Comparison of ENCODE assay signal across 1 cellular context in the genomic region with DNA sequence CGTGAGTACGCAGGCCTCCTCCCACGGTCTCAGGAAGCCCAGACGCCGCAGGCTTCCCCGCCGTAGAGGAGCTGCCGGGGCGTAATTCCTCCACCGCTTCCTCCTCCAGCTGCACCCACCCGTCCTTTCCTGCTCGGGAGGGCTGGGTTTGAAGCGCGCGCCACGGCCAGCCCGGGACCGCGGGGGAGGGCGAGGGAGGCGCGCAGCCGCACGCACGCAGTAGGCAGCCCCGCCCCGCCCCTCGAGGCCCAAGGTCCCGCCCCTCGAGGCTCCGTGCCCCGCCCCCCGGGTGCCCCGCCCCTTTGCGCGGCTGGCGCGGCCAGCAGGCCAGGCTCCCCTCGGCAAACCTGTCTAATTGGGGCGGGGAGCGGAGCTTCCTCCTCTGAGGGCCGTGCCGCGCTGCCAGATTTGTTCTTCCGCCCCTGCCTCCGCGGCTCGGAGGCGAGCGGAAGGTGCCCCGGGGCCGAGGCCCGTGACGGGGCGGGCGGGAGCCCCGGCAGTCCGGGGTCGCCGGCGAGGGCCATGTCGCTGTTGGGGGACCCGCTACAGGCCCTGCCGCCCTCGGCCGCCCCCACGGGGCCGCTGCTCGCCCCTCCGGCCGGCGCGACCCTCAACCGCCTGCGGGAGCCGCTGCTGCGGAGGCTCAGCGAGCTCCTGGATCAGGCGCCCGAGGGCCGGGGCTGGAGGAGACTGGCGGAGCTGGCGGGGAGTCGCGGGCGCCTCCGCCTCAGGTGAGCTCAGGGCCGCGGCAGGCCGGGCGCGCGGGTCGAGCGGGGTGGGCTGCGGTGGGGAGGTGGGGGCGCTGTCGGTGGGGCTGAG.
TF ChIP-seq lines count a peak whose summit lies in the region.

A gene with protein sequence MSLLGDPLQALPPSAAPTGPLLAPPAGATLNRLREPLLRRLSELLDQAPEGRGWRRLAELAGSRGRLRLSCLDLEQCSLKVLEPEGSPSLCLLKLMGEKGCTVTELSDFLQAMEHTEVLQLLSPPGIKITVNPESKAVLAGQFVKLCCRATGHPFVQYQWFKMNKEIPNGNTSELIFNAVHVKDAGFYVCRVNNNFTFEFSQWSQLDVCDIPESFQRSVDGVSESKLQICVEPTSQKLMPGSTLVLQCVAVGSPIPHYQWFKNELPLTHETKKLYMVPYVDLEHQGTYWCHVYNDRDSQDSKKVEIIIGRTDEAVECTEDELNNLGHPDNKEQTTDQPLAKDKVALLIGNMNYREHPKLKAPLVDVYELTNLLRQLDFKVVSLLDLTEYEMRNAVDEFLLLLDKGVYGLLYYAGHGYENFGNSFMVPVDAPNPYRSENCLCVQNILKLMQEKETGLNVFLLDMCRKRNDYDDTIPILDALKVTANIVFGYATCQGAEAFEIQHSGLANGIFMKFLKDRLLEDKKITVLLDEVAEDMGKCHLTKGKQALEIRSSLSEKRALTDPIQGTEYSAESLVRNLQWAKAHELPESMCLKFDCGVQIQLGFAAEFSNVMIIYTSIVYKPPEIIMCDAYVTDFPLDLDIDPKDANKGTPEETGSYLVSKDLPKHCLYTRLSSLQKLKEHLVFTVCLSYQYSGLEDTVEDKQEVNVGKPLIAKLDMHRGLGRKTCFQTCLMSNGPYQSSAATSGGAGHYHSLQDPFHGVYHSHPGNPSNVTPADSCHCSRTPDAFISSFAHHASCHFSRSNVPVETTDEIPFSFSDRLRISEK (plus strand): TSS at position 344 of the 819 bp plus-strand sequence. CDS start 179 bp downstream, at position 523.

TF ChIP-seq in HepG2, 621 proteins besides CTCF, POLR2A, EP300 and RAD21 (continued from another document and continues in another):
- TF ChIP-seq ZSCAN21 (CRISPR knock-in tag; IDR thresholded peaks at IDR 0.05; ENCODE audit: borderline replicate concordance): peak; percentile 3; the same call in 1 of the 2 replicates
- TF ChIP-seq ZFX (CRISPR knock-in tag; IDR thresholded peaks at IDR 0.05; ENCODE audit: low read depth): peak; percentile 87
- TF ChIP-seq ZNF230 (CRISPR knock-in tag; IDR thresholded peaks at IDR 0.05): peak; percentile 74; the same call in 1 of the 2 replicates
- TF ChIP-seq HDAC1 (CRISPR knock-in tag; IDR thresholded peaks at IDR 0.05): peak; percentile 83; the same call in 1 of the 2 replicates
- TF ChIP-seq, protein P1, sequence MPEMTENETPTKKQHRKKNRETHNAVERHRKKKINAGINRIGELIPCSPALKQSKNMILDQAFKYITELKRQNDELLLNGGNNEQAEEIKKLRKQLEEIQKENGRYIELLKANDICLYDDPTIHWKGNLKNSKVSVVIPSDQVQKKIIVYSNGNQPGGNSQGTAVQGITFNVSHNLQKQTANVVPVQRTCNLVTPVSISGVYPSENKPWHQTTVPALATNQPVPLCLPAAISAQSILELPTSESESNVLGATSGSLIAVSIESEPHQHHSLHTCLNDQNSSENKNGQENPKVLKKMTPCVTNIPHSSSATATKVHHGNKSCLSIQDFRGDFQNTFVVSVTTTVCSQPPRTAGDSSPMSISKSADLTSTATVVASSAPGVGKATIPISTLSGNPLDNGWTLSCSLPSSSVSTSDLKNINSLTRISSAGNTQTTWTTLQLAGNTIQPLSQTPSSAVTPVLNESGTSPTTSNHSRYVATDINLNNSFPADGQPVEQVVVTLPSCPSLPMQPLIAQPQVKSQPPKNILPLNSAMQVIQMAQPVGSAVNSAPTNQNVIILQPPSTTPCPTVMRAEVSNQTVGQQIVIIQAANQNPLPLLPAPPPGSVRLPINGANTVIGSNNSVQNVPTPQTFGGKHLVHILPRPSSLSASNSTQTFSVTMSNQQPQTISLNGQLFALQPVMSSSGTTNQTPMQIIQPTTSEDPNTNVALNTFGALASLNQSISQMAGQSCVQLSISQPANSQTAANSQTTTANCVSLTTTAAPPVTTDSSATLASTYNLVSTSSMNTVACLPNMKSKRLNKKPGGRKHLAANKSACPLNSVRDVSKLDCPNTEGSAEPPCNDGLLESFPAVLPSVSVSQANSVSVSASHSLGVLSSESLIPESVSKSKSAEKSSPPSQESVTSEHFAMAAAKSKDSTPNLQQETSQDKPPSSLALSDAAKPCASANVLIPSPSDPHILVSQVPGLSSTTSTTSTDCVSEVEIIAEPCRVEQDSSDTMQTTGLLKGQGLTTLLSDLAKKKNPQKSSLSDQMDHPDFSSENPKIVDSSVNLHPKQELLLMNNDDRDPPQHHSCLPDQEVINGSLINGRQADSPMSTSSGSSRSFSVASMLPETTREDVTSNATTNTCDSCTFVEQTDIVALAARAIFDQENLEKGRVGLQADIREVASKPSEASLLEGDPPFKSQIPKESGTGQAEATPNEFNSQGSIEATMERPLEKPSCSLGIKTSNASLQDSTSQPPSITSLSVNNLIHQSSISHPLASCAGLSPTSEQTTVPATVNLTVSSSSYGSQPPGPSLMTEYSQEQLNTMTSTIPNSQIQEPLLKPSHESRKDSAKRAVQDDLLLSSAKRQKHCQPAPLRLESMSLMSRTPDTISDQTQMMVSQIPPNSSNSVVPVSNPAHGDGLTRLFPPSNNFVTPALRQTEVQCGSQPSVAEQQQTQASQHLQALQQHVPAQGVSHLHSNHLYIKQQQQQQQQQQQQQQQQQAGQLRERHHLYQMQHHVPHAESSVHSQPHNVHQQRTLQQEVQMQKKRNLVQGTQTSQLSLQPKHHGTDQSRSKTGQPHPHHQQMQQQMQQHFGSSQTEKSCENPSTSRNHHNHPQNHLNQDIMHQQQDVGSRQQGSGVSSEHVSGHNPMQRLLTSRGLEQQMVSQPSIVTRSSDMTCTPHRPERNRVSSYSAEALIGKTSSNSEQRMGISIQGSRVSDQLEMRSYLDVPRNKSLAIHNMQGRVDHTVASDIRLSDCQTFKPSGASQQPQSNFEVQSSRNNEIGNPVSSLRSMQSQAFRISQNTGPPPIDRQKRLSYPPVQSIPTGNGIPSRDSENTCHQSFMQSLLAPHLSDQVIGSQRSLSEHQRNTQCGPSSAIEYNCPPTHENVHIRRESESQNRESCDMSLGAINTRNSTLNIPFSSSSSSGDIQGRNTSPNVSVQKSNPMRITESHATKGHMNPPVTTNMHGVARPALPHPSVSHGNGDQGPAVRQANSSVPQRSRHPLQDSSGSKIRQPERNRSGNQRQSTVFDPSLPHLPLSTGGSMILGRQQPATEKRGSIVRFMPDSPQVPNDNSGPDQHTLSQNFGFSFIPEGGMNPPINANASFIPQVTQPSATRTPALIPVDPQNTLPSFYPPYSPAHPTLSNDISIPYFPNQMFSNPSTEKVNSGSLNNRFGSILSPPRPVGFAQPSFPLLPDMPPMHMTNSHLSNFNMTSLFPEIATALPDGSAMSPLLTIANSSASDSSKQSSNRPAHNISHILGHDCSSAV (CRISPR knock-in tag; IDR thresholded peaks at IDR 0.05; ENCODE audit: borderline replicate concordance): no peak
- peak; percentile 26; the same call in 1 of the 2 replicates for TF ChIP-seq NFKBIZ (CRISPR knock-in tag; IDR thresholded peaks at IDR 0.05)
- TF ChIP-seq ELF3 (CRISPR knock-in tag; IDR thresholded peaks at IDR 0.05): peak; percentile 67; the same call in 1 of the 2 replicates
- TF ChIP-seq, protein P2, sequence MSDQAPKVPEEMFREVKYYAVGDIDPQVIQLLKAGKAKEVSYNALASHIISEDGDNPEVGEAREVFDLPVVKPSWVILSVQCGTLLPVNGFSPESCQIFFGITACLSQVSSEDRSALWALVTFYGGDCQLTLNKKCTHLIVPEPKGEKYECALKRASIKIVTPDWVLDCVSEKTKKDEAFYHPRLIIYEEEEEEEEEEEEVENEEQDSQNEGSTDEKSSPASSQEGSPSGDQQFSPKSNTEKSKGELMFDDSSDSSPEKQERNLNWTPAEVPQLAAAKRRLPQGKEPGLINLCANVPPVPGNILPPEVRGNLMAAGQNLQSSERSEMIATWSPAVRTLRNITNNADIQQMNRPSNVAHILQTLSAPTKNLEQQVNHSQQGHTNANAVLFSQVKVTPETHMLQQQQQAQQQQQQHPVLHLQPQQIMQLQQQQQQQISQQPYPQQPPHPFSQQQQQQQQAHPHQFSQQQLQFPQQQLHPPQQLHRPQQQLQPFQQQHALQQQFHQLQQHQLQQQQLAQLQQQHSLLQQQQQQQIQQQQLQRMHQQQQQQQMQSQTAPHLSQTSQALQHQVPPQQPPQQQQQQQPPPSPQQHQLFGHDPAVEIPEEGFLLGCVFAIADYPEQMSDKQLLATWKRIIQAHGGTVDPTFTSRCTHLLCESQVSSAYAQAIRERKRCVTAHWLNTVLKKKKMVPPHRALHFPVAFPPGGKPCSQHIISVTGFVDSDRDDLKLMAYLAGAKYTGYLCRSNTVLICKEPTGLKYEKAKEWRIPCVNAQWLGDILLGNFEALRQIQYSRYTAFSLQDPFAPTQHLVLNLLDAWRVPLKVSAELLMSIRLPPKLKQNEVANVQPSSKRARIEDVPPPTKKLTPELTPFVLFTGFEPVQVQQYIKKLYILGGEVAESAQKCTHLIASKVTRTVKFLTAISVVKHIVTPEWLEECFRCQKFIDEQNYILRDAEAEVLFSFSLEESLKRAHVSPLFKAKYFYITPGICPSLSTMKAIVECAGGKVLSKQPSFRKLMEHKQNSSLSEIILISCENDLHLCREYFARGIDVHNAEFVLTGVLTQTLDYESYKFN (CRISPR knock-in tag; conservative IDR thresholded peaks at IDR 0.05): 0 out of 2 replicates have a peak, but pooled peaks have one; percentile 12
- peak; percentile 41; the same call in 1 of the 2 replicates for TF ChIP-seq ZNF546 (CRISPR knock-in tag; conservative IDR thresholded peaks at IDR 0.05)
- 0 out of 2 replicates have a peak, but pooled peaks have one; percentile 49 for TF ChIP-seq PPARG (CRISPR knock-in tag; conservative IDR thresholded peaks at IDR 0.05)
- no peak for TF ChIP-seq ISL2 (CRISPR knock-in tag; IDR thresholded peaks at IDR 0.05)
- peak; percentile 94 for TF ChIP-seq TAF1 (CRISPR knock-in tag; IDR thresholded peaks at IDR 0.05)
- TF ChIP-seq CREM (IDR thresholded peaks at IDR 0.05): no peak
- TF ChIP-seq CREM (CRISPR knock-in tag; IDR thresholded peaks at IDR 0.05): no peak
- TF ChIP-seq ZNF761 (CRISPR knock-in tag; conservative IDR thresholded peaks at IDR 0.05): 0 out of 2 replicates have a peak, but pooled peaks have one; percentile 60
- TF ChIP-seq ZNF543 (CRISPR knock-in tag; IDR thresholded peaks at IDR 0.05): peak; percentile 60; the same call in 1 of the 2 replicates
- TF ChIP-seq KLF16 (CRISPR knock-in tag; IDR thresholded peaks at IDR 0.05): peak in 1 of 2 experiments; percentile 37; a peak in 1 of 4 replicates
- TF ChIP-seq, protein P3, sequence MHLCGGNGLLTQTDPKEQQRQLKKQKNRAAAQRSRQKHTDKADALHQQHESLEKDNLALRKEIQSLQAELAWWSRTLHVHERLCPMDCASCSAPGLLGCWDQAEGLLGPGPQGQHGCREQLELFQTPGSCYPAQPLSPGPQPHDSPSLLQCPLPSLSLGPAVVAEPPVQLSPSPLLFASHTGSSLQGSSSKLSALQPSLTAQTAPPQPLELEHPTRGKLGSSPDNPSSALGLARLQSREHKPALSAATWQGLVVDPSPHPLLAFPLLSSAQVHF (CRISPR knock-in tag; IDR thresholded peaks at IDR 0.05): no peak
- peak; percentile 97 for TF ChIP-seq SAP130 (CRISPR knock-in tag; IDR thresholded peaks at IDR 0.05; ENCODE audit: low read depth)
- TF ChIP-seq, protein P4, sequence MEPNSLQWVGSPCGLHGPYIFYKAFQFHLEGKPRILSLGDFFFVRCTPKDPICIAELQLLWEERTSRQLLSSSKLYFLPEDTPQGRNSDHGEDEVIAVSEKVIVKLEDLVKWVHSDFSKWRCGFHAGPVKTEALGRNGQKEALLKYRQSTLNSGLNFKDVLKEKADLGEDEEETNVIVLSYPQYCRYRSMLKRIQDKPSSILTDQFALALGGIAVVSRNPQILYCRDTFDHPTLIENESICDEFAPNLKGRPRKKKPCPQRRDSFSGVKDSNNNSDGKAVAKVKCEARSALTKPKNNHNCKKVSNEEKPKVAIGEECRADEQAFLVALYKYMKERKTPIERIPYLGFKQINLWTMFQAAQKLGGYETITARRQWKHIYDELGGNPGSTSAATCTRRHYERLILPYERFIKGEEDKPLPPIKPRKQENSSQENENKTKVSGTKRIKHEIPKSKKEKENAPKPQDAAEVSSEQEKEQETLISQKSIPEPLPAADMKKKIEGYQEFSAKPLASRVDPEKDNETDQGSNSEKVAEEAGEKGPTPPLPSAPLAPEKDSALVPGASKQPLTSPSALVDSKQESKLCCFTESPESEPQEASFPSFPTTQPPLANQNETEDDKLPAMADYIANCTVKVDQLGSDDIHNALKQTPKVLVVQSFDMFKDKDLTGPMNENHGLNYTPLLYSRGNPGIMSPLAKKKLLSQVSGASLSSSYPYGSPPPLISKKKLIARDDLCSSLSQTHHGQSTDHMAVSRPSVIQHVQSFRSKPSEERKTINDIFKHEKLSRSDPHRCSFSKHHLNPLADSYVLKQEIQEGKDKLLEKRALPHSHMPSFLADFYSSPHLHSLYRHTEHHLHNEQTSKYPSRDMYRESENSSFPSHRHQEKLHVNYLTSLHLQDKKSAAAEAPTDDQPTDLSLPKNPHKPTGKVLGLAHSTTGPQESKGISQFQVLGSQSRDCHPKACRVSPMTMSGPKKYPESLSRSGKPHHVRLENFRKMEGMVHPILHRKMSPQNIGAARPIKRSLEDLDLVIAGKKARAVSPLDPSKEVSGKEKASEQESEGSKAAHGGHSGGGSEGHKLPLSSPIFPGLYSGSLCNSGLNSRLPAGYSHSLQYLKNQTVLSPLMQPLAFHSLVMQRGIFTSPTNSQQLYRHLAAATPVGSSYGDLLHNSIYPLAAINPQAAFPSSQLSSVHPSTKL (CRISPR knock-in tag; IDR thresholded peaks at IDR 0.05): peak; percentile 7; the same call in 1 of the 2 replicates
- no peak for TF ChIP-seq SNAI1 (CRISPR knock-in tag; IDR thresholded peaks at IDR 0.05; ENCODE audit: borderline replicate concordance)
- no peak for TF ChIP-seq ZNF672 (CRISPR knock-in tag; IDR thresholded peaks at IDR 0.05)
- TF ChIP-seq POLR2AphosphoS5 (IDR thresholded peaks at IDR 0.05; ENCODE audit: low read depth, low read length): peak; percentile 77
- TF ChIP-seq ZNF343 (CRISPR knock-in tag; IDR thresholded peaks at IDR 0.05): peak; percentile 24; the same call in 1 of the 2 replicates
- 0 out of 2 replicates have a peak, but pooled peaks have one; percentile 2 for TF ChIP-seq STAG1 (CRISPR knock-in tag; IDR thresholded peaks at IDR 0.05)
- no peak for TF ChIP-seq NCOA1 (CRISPR knock-in tag; IDR thresholded peaks at IDR 0.05)
- TF ChIP-seq GFI1 (CRISPR knock-in tag; IDR thresholded peaks at IDR 0.05; ENCODE audit: borderline replicate concordance): 0 out of 2 replicates have a peak, but pooled peaks have one; percentile 32
- TF ChIP-seq MAZ (IDR thresholded peaks at IDR 0.05; ENCODE audit: borderline replicate concordance, low read depth, low read length): peak; percentile 51; the same call in 1 of the 2 replicates
- peak; percentile 59 for TF ChIP-seq MAZ (CRISPR knock-in tag; IDR thresholded peaks at IDR 0.05; ENCODE audit: low read depth)
- TF ChIP-seq SIX1 (CRISPR knock-in tag; IDR thresholded peaks at IDR 0.05; ENCODE audit: borderline replicate concordance): no peak
- no peak; the same call in 1 of the 2 replicates for TF ChIP-seq HIVEP1 (CRISPR knock-in tag; IDR thresholded peaks at IDR 0.05)
- peak; percentile 48; the same call in 1 of the 2 replicates for TF ChIP-seq BORCS8-MEF2B (CRISPR knock-in tag; IDR thresholded peaks at IDR 0.05)
- TF ChIP-seq ZNF7 (CRISPR knock-in tag; IDR thresholded peaks at IDR 0.05): no peak
- TF ChIP-seq, protein P5, sequence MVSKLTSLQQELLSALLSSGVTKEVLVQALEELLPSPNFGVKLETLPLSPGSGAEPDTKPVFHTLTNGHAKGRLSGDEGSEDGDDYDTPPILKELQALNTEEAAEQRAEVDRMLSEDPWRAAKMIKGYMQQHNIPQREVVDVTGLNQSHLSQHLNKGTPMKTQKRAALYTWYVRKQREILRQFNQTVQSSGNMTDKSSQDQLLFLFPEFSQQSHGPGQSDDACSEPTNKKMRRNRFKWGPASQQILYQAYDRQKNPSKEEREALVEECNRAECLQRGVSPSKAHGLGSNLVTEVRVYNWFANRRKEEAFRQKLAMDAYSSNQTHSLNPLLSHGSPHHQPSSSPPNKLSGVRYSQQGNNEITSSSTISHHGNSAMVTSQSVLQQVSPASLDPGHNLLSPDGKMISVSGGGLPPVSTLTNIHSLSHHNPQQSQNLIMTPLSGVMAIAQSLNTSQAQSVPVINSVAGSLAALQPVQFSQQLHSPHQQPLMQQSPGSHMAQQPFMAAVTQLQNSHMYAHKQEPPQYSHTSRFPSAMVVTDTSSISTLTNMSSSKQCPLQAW (CRISPR knock-in tag; IDR thresholded peaks at IDR 0.05): peak; percentile 54; the same call in 1 of the 2 replicates
